ENCODE assay signal across 24 cellular contexts in the genomic region with DNA sequence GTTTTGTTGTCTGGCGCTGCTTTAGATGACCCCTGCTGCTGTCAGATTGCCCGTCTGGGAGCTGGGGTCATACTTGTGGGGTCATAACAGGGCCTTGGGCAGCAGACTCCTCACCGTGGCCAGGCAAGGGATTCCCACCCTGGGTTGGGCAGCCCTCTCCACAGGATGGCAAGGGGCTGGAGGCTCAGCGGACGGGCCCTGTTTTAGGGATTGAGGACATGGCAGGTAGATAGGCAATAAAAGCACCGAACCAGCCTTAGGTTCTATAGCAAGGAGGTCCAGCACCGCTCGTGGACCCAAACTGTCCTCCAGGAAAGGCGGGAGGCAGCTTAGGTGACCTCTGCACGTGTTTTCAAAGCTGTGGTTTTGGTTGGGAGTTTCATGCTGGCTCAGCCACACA.
DNase-seq lines count a peak whose midpoint lies in the region; ATAC-seq and TF ChIP-seq lines count a peak whose summit lies in the region.
"Had no signal": no experiment of that assay in that cellular context is flagged by ENCODE, and none has a peak within 500 bp of the region (broad histone marks: within the 10 kb centered on the region; RNA-seq: fewer than 3 reads in every experiment).

No MANE protein-coding gene starts in this region.

- no peaks in the 10 kb centered on the region for H3K36me3 ChIP-seq in Peyer's patch
- H3K36me3 ChIP-seq: BE2C, neutrophil, thyroid gland had no signal

- H3K9me3 Mint-ChIP-seq in activated CD4-positive, alpha-beta T cell treated with anti-CD3 and anti-CD28 coated beads, Interleukin-2, amount 10 ng/mL, durations not matched to agents 24 days and 14 days, result no peaks in the 10 kb centered on the region
- H3K9me3 Mint-ChIP-seq in immature natural killer cell, result no peaks in the 10 kb centered on the region
- no peaks in the 10 kb centered on the region for H3K9me3 Mint-ChIP-seq in stimulated activated memory B cell treated with anti-CD40 and anti-IgM and Interleukin-4, amounts not matched to agents 10 μg/mL and 1 μg/mL and 100 μg/mL, for 72 hours
- H3K9me3 Mint-ChIP-seq: activated naive CD4-positive, alpha-beta T cell treated with anti-CD3 and anti-CD28 coated beads for 36 hours; dendritic cell treated with granulocyte-macrophage colony-stimulating factor and Interleukin-4, amounts not matched to agents 40 ng/mL and 50 ng/mL, for 4 days had no signal

- H3K4me3 ChIP-seq in Peyer's patch, result no peak overlapping the region
- H3K4me3 ChIP-seq: SJSA1, thyroid gland had no signal

- peaks cover 4 to 37% (median 20%) of the 10 kb centered on the region in 4 donors for H3K4me1 ChIP-seq in Peyer's patch
- H3K4me1 ChIP-seq: BE2C had no signal

- H3K9me3 ChIP-seq in Peyer's patch, result no peaks in the 10 kb centered on the region
- H3K9me3 ChIP-seq: BE2C, neutrophil, SJSA1, thyroid gland had no signal

- no peaks in the 10 kb centered on the region for H3K27me3 ChIP-seq in Peyer's patch
- H3K27me3 ChIP-seq: BE2C, neutrophil, SJSA1, thyroid gland had no signal

- ATAC-seq in stimulated activated memory B cell treated with anti-CD40 and anti-IgM and Interleukin-4, amounts not matched to agents 10 μg/mL and 1 μg/mL and 100 μg/mL, for 72 hours, result no peak
- ATAC-seq in HG02840 (IDR thresholded peaks at IDR 0.05; ENCODE audit: low FRiP score, unreplicated experiment), result no peak
- ATAC-seq: activated CD8-positive, alpha-beta T cell treated with anti-CD3 and anti-CD28 coated beads, Interleukin-2, amount 10 ng/mL, durations not matched to agents 7 days and 5 days; HepG2; left lobe of liver had no signal

- H3K27ac Mint-ChIP-seq in activated CD4-positive, alpha-beta T cell treated with anti-CD3 and anti-CD28 coated beads, Interleukin-2, amount 10 ng/mL, durations not matched to agents 24 days and 14 days, result peak overlapping the region; percentile 99
- H3K27ac Mint-ChIP-seq in immature natural killer cell, result peak overlapping the region; percentile 98 to 100 (median 100)
- peak overlapping the region; percentile 92 for H3K27ac Mint-ChIP-seq in stimulated activated memory B cell treated with anti-CD40 and anti-IgM and Interleukin-4, amounts not matched to agents 10 μg/mL and 1 μg/mL and 100 μg/mL, for 72 hours
- H3K27ac Mint-ChIP-seq: dendritic cell treated with granulocyte-macrophage colony-stimulating factor and Interleukin-4, amounts not matched to agents 40 ng/mL and 50 ng/mL, for 4 days had no signal

- H3K27me3 Mint-ChIP-seq in activated CD4-positive, alpha-beta T cell treated with anti-CD3 and anti-CD28 coated beads, Interleukin-2, amount 10 ng/mL, durations not matched to agents 24 days and 14 days, result no peaks in the 10 kb centered on the region
- peaks cover 11 to 35% (median 28%) of the 10 kb centered on the region in 3 donors for H3K27me3 Mint-ChIP-seq in immature natural killer cell (ENCODE audit: low read depth in 3 of 3)
- no peaks in the 10 kb centered on the region for H3K27me3 Mint-ChIP-seq in stimulated activated memory B cell treated with anti-CD40 and anti-IgM and Interleukin-4, amounts not matched to agents 10 μg/mL and 1 μg/mL and 100 μg/mL, for 72 hours
- H3K27me3 Mint-ChIP-seq: dendritic cell treated with granulocyte-macrophage colony-stimulating factor and Interleukin-4, amounts not matched to agents 40 ng/mL and 50 ng/mL, for 4 days had no signal

- peaks cover 21% of the 10 kb centered on the region for H3K36me3 Mint-ChIP-seq in activated CD4-positive, alpha-beta T cell treated with anti-CD3 and anti-CD28 coated beads, Interleukin-2, amount 10 ng/mL, durations not matched to agents 24 days and 14 days (ENCODE audit: low read depth)
- H3K36me3 Mint-ChIP-seq in immature natural killer cell, result peaks cover 0 to 11% (median 7%) of the 10 kb centered on the region in 3 donors
- H3K36me3 Mint-ChIP-seq in stimulated activated memory B cell treated with anti-CD40 and anti-IgM and Interleukin-4, amounts not matched to agents 10 μg/mL and 1 μg/mL and 100 μg/mL, for 72 hours, result no peaks in the 10 kb centered on the region

- TF ChIP-seq POLR2A in Peyer's patch (IDR thresholded peaks at IDR 0.05), result no peak

- no peak overlapping the region for H3K4me3 Mint-ChIP-seq in activated CD4-positive, alpha-beta T cell treated with anti-CD3 and anti-CD28 coated beads, Interleukin-2, amount 10 ng/mL, durations not matched to agents 24 days and 14 days
- H3K4me3 Mint-ChIP-seq in immature natural killer cell, result peak overlapping the region in 1 of 5 donors; percentile 40
- no peak overlapping the region for H3K4me3 Mint-ChIP-seq in stimulated activated memory B cell treated with anti-CD40 and anti-IgM and Interleukin-4, amounts not matched to agents 10 μg/mL and 1 μg/mL and 100 μg/mL, for 72 hours
- H3K4me3 Mint-ChIP-seq: activated CD8-positive, alpha-beta T cell treated with anti-CD3 and anti-CD28 coated beads, Interleukin-2, amount 10 ng/mL, durations not matched to agents 7 days and 5 days; activated naive CD4-positive, alpha-beta T cell treated with anti-CD3 and anti-CD28 coated beads for 36 hours; dendritic cell treated with granulocyte-macrophage colony-stimulating factor and Interleukin-4, amounts not matched to agents 40 ng/mL and 50 ng/mL, for 4 days had no signal

- DNase-seq in activated CD4-positive, alpha-beta T cell treated with anti-CD3 and anti-CD28 coated beads, Interleukin-2, amount 10 ng/mL, durations not matched to agents 24 days and 14 days, result peak; percentile 62
- no peak for DNase-seq in activated CD4-positive, alpha-beta T cell treated with anti-CD3 and anti-CD28 coated beads, Interleukin-2, amount 50 U/mL, for 4 hours
- DNase-seq in Peyer's patch, result no peak
- DNase-seq in immature natural killer cell, result no peak
- DNase-seq in GM19240 (ENCODE audit: insufficient read length, low spot score), result no peak
- no peak for DNase-seq in activated T-cell treated with anti-CD3 and anti-CD28 coated beads, Interleukin-2, amount 50 U/mL, for 48 hours
- DNase-seq: activated CD8-positive, alpha-beta T cell treated with anti-CD3 and anti-CD28 coated beads, Interleukin-2, amount 10 ng/mL, durations not matched to agents 7 days and 5 days; activated naive CD4-positive, alpha-beta T cell treated with anti-CD3 and anti-CD28 coated beads for 36 hours; amygdala; BE2C; NCI-H2081 treated with DMSO at 0.1 percent for 48 hours; NCI-H446 treated with DMSO at 0.1 percent for 48 hours; stimulated activated CD4-positive, alpha-beta T cell treated with anti-CD3 and anti-CD28 coated beads, Interleukin-2, amount 100 ng/mL, for 24 hours; stimulated activated naive CD4-positive, alpha-beta T cell; T-helper 9 cell; thyroid gland had no signal

- intact Hi-C loops in activated CD4-positive, alpha-beta T cell treated with anti-CD3 and anti-CD28 coated beads, Interleukin-2, amount 10 ng/mL, durations not matched to agents 24 days and 14 days (cut with micrococcal nuclease), result no loop called here

- no peak for TF ChIP-seq CTCF in Peyer's patch (IDR thresholded peaks at IDR 0.05)

- H3K27ac ChIP-seq in Peyer's patch, result peak overlapping the region in 3 of 4 donors; percentile 14 to 85 (median 75)
- H3K27ac ChIP-seq: HL-60, neutrophil, SJSA1, thyroid gland had no signal

- peaks cover 54% of the 10 kb centered on the region for H3K4me1 Mint-ChIP-seq in activated CD4-positive, alpha-beta T cell treated with anti-CD3 and anti-CD28 coated beads, Interleukin-2, amount 10 ng/mL, durations not matched to agents 24 days and 14 days
- peaks cover 59 to 61% of the 10 kb centered on the region in 2 donors for H3K4me1 Mint-ChIP-seq in immature natural killer cell
- H3K4me1 Mint-ChIP-seq in stimulated activated memory B cell treated with anti-CD40 and anti-IgM and Interleukin-4, amounts not matched to agents 10 μg/mL and 1 μg/mL and 100 μg/mL, for 72 hours, result peaks cover 54% of the 10 kb centered on the region
